In genomic region chr17:29929544-29930398, GRCh38 we compare ENCODE assay signal across 8 cellular contexts. TPM values are rescaled to one million over a fixed set of nuclear protein-coding genes. Genes with fewer than 3 reads are reported as not detected.
DNase-seq lines count a peak whose midpoint lies in the region; ATAC-seq, FAIRE-seq and TF ChIP-seq lines count a peak whose summit lies in the region.

A gene with protein sequence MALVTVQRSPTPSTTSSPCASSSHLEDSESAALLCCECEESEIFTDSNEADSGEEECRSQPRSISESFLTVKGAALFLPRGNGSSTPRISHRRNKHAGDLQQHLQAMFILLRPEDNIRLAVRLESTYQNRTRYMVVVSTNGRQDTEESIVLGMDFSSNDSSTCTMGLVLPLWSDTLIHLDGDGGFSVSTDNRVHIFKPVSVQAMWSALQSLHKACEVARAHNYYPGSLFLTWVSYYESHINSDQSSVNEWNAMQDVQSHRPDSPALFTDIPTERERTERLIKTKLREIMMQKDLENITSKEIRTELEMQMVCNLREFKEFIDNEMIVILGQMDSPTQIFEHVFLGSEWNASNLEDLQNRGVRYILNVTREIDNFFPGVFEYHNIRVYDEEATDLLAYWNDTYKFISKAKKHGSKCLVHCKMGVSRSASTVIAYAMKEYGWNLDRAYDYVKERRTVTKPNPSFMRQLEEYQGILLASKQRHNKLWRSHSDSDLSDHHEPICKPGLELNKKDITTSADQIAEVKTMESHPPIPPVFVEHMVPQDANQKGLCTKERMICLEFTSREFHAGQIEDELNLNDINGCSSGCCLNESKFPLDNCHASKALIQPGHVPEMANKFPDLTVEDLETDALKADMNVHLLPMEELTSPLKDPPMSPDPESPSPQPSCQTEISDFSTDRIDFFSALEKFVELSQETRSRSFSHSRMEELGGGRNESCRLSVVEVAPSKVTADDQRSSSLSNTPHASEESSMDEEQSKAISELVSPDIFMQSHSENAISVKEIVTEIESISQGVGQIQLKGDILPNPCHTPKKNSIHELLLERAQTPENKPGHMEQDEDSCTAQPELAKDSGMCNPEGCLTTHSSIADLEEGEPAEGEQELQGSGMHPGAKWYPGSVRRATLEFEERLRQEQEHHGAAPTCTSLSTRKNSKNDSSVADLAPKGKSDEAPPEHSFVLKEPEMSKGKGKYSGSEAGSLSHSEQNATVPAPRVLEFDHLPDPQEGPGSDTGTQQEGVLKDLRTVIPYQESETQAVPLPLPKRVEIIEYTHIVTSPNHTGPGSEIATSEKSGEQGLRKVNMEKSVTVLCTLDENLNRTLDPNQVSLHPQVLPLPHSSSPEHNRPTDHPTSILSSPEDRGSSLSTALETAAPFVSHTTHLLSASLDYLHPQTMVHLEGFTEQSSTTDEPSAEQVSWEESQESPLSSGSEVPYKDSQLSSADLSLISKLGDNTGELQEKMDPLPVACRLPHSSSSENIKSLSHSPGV (N-terminal part only) (minus strand): TSS chr17:29930228. CDS start chr17:29930000, 228 bp downstream.

- POLR2A ChIA-PET in activated CD4-positive, alpha-beta T cell treated with anti-CD3 and anti-CD28 coated beads, Interleukin-2, amount 10 ng/mL, durations not matched to agents 7 days and 5 days (lab: Charles Lee), result interaction anchor here (0.7 kb wide), 1 partner anchor 313 kb away, joined by 3 read pairs; no protein-coding TSS in a partner anchor

- no peaks in the 10 kb centered on the region for H3K36me3 ChIP-seq in left lung

- peaks cover 10 to 40% of the 10 kb centered on the region in 2 donors for H3K4me1 ChIP-seq in left lung

- H3K9me3 ChIP-seq in left lung, result no peaks in the 10 kb centered on the region

- H3K4me3 Mint-ChIP-seq in activated CD4-positive, alpha-beta T cell treated with anti-CD3 and anti-CD28 coated beads, Interleukin-2, amount 10 ng/mL, durations not matched to agents 7 days and 5 days, result no peak within 1 kb of the TSS

- TF ChIP-seq CTCF in coronary artery (IDR thresholded peaks at IDR 0.05) (no peak), left lung (IDR thresholded peaks at IDR 0.05) (no peak)

- no peaks in the 10 kb centered on the region for H3K9me3 Mint-ChIP-seq in activated CD4-positive, alpha-beta T cell treated with anti-CD3 and anti-CD28 coated beads, Interleukin-2, amount 10 ng/mL, durations not matched to agents 7 days and 5 days

- ATAC-seq in HG03460 (IDR thresholded peaks at IDR 0.05; ENCODE audit: unreplicated experiment) (peak; percentile 38), left lung (peak; percentile 92)

- no peaks in the 10 kb centered on the region for H3K27me3 ChIP-seq in left lung

- peak; percentile 90 to 93 for DNase-seq in AML-193 (lab: John Stamatoyannopoulos, UW)
- peak; percentile 36 for DNase-seq in GM19239 (ENCODE audit: insufficient read length, low spot score)
- DNase-seq in NCI-H69 (lab: John Stamatoyannopoulos, UW), result peak; percentile 99
- DNase-seq in activated CD4-positive, alpha-beta T cell treated with anti-CD3 and anti-CD28 coated beads, Interleukin-2, amount 10 ng/mL, durations not matched to agents 7 days and 5 days, result peak; percentile 92
- DNase-seq in coronary artery (ENCODE audit: low spot score), result peak; percentile 86
- DNase-seq in left lung, result peak; percentile 91 to 98
- peak; percentile 82 to 86 for DNase-seq in stimulated activated CD4-positive, alpha-beta T cell treated with anti-CD3 and anti-CD28 coated beads, Interleukin-2, amount 100 ng/mL, for 48 hours

- H3K4me1 Mint-ChIP-seq in activated CD4-positive, alpha-beta T cell treated with anti-CD3 and anti-CD28 coated beads, Interleukin-2, amount 10 ng/mL, durations not matched to agents 7 days and 5 days, result peaks cover 27% of the 10 kb centered on the region

- no peaks in the 10 kb centered on the region for H3K27me3 Mint-ChIP-seq in activated CD4-positive, alpha-beta T cell treated with anti-CD3 and anti-CD28 coated beads, Interleukin-2, amount 10 ng/mL, durations not matched to agents 7 days and 5 days

- CTCF ChIA-PET in activated CD4-positive, alpha-beta T cell treated with anti-CD3 and anti-CD28 coated beads, Interleukin-2, amount 10 ng/mL, durations not matched to agents 7 days and 5 days (lab: Charles Lee), result interaction anchor here (0.9 to 3.3 kb wide), 11 partner anchors 9 to 337 kb away, joined by 3 to 51 read pairs (median 9); partner anchors contain the start of gene ANKRD13B

- peak; percentile 96 for FAIRE-seq in GM19239 (lab: Jason Lieb, UNC)

- intact Hi-C loops in left lung (cut with DNase I), result loop anchor here in 1 of 2 donors (2.0 to 10.0 kb wide), 2 partner anchors 121 to 295 kb away; no protein-coding TSS in a partner anchor

- H3K4me3 ChIP-seq in coronary artery, result peak within 1 kb of the TSS; percentile 93
- H3K4me3 ChIP-seq in left lung, result peak within 1 kb of the TSS; percentile 53 to 81

- H3K27ac ChIP-seq in coronary artery (peak within 1 kb of the TSS; percentile 89 to 96), left lung (peak within 1 kb of the TSS; percentile 92)

- H3K27ac Mint-ChIP-seq in activated CD4-positive, alpha-beta T cell treated with anti-CD3 and anti-CD28 coated beads, Interleukin-2, amount 10 ng/mL, durations not matched to agents 7 days and 5 days, result no peak within 1 kb of the TSS

- H3K36me3 Mint-ChIP-seq in activated CD4-positive, alpha-beta T cell treated with anti-CD3 and anti-CD28 coated beads, Interleukin-2, amount 10 ng/mL, durations not matched to agents 7 days and 5 days (ENCODE audit: low read depth), result peaks cover 14% of the 10 kb centered on the region

RNA-seq across cellular contexts. Expression of the gene that starts here (rescaled TPM):
- total RNA-seq in activated CD4-positive, alpha-beta T cell treated with anti-CD3 and anti-CD28 coated beads, Interleukin-2, amount 10 ng/mL, durations not matched to agents 7 days and 5 days, result 10 to 100 TPM; 72.5 to 74.2 TPM
- 10 to 100 TPM; 42.5 to 85.5 TPM for total RNA-seq in left lung

Comparison
In these comparisons a context has a peak if more than half of its experiments do, and no peak if none do; other contexts are left out.
1. Peak in every context shown above with its lines: DNase-seq, ATAC-seq, H3K4me3 ChIP-seq and H3K27ac ChIP-seq.
2. DNase-seq: peak in every context shown above with its lines; median percentile 99 in NCI-H69; 94 in left lung; 92 in activated CD4-positive, alpha-beta T cell treated with anti-CD3 and anti-CD28 coated beads, Interleukin-2, amount 10 ng/mL, durations not matched to agents 7 days and 5 days; 92 in AML-193; 86 in coronary artery; 84 in stimulated activated CD4-positive, alpha-beta T cell treated with anti-CD3 and anti-CD28 coated beads, Interleukin-2, amount 100 ng/mL, for 48 hours; 36 in GM19239.